1 cellular context compared by ENCODE assay signal in genomic region chr20:32621071-32621913, GRCh38.
TF ChIP-seq lines count a peak whose summit lies in the region.

No MANE protein-coding gene starts in this region.

TF ChIP-seq in K562, 482 proteins besides CTCF, POLR2A, EP300 and RAD21:
- peak; percentile 95 for TF ChIP-seq ZNF24 (IDR thresholded peaks at IDR 0.05)
- TF ChIP-seq ZNF263 (CRISPR knock-in tag; IDR thresholded peaks at IDR 0.05; ENCODE audit: borderline replicate concordance) = peak; percentile 54
- peak; percentile 70 for TF ChIP-seq USF1 (CRISPR knock-in tag; IDR thresholded peaks at IDR 0.05)
- TF ChIP-seq KDM2B (CRISPR knock-in tag; IDR thresholded peaks at IDR 0.05) = no peak
- no peak for TF ChIP-seq RBM34 (IDR thresholded peaks at IDR 0.05; ENCODE audit: borderline replicate concordance, insufficient read depth, low read length)
- 0 out of 2 replicates have a peak, but pooled peaks have one; percentile 33 for TF ChIP-seq L3MBTL2 (IDR thresholded peaks at IDR 0.05)
- peak in 1 of 3 experiments; percentile 21 for TF ChIP-seq YY1 (IDR thresholded peaks at IDR 0.05; ENCODE audit: borderline replicate concordance in 1 of 3, control insufficient read depth in 1 of 3, extremely low read depth in 1 of 3, insufficient read depth in 3 of 3, insufficient read length in 1 of 3, insufficient replicate concordance in 2 of 3, low read depth in 1 of 3, low read length in 2 of 3)
- TF ChIP-seq MITF (IDR thresholded peaks at IDR 0.05) = peak; percentile 13; the same call in 1 of the 2 replicates
- TF ChIP-seq FOXA3 (CRISPR knock-in tag; conservative IDR thresholded peaks at IDR 0.05 in 1 of 2, IDR thresholded peaks at IDR 0.05 in 1 of 2) = no peak
- TF ChIP-seq KDM1A (IDR thresholded peaks at IDR 0.05) = 0 out of 4 replicates have a peak, but pooled peaks of 1 of the 2 experiments have one; percentile 16
- TF ChIP-seq KLF1 (tag; IDR thresholded peaks at IDR 0.05) = no peak
- peak; percentile 50; the same call in 1 of the 2 replicates for TF ChIP-seq PKNOX1 (IDR thresholded peaks at IDR 0.05)
- TF ChIP-seq ZNF592 (IDR thresholded peaks at IDR 0.05) = no peak
- TF ChIP-seq PRDM10 (IDR thresholded peaks at IDR 0.05; ENCODE audit: partially characterized antibody) = peak; percentile 42
- TF ChIP-seq ZBTB7A (IDR thresholded peaks at IDR 0.05; ENCODE audit: borderline replicate concordance, control insufficient read depth, low read depth, low read length) = peak; percentile 62; the same call in 1 of the 2 replicates
- no peak for TF ChIP-seq SREBF2 (CRISPR knock-in tag; IDR thresholded peaks at IDR 0.05)
- TF ChIP-seq HDAC1 (IDR thresholded peaks at IDR 0.05) = 0 out of 4 replicates have a peak, but pooled peaks of 1 of the 2 experiments have one; percentile 12
